2 cellular contexts compared by ENCODE assay signal in genomic region chr6:3752538-3753227, GRCh38.
TF ChIP-seq lines count a peak whose summit lies in the region.

No MANE protein-coding gene starts in this region.

TF ChIP-seq in endothelial cell of umbilical vein, 7 proteins besides CTCF, POLR2A, EP300 and RAD21:
- TF ChIP-seq, protein P1, sequence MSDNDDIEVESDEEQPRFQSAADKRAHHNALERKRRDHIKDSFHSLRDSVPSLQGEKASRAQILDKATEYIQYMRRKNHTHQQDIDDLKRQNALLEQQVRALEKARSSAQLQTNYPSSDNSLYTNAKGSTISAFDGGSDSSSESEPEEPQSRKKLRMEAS (IDR thresholded peaks at IDR 0.05; ENCODE audit: insufficient read depth, insufficient read length) = no peak
- TF ChIP-seq POLR2AphosphoS5 (IDR thresholded peaks at IDR 0.05; ENCODE audit: insufficient read depth, low read depth, low read length) = no peak
- no peak for TF ChIP-seq EZH2 (IDR thresholded peaks at IDR 0.05; ENCODE audit: borderline replicate concordance, low read depth, low read length, severe bottlenecking)
- TF ChIP-seq JUN (IDR thresholded peaks at IDR 0.05; ENCODE audit: borderline replicate concordance, insufficient read depth, insufficient read length, low read depth) = no peak
- TF ChIP-seq FOS (IDR thresholded peaks at IDR 0.05; ENCODE audit: borderline replicate concordance, insufficient read depth, low read length) = no peak
- no peak for TF ChIP-seq GATA2 (IDR thresholded peaks at IDR 0.05; ENCODE audit: insufficient read depth, insufficient read length, low read depth, low read length)
- no peak for TF ChIP-seq MYC (IDR thresholded peaks at IDR 0.05; ENCODE audit: low read depth, low read length)

TF ChIP-seq in neural cell, 6 proteins besides CTCF, POLR2A, EP300 and RAD21 (continued from another document):
- TF ChIP-seq EZH2 (IDR thresholded peaks at IDR 0.05; ENCODE audit: borderline replicate concordance, insufficient read depth, low read length, poor library complexity, severe bottlenecking) = no peak
- no peak for TF ChIP-seq TAF1 (IDR thresholded peaks at IDR 0.05; ENCODE audit: low read depth)
- TF ChIP-seq, protein P2, sequence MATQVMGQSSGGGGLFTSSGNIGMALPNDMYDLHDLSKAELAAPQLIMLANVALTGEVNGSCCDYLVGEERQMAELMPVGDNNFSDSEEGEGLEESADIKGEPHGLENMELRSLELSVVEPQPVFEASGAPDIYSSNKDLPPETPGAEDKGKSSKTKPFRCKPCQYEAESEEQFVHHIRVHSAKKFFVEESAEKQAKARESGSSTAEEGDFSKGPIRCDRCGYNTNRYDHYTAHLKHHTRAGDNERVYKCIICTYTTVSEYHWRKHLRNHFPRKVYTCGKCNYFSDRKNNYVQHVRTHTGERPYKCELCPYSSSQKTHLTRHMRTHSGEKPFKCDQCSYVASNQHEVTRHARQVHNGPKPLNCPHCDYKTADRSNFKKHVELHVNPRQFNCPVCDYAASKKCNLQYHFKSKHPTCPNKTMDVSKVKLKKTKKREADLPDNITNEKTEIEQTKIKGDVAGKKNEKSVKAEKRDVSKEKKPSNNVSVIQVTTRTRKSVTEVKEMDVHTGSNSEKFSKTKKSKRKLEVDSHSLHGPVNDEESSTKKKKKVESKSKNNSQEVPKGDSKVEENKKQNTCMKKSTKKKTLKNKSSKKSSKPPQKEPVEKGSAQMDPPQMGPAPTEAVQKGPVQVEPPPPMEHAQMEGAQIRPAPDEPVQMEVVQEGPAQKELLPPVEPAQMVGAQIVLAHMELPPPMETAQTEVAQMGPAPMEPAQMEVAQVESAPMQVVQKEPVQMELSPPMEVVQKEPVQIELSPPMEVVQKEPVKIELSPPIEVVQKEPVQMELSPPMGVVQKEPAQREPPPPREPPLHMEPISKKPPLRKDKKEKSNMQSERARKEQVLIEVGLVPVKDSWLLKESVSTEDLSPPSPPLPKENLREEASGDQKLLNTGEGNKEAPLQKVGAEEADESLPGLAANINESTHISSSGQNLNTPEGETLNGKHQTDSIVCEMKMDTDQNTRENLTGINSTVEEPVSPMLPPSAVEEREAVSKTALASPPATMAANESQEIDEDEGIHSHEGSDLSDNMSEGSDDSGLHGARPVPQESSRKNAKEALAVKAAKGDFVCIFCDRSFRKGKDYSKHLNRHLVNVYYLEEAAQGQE (IDR thresholded peaks at IDR 0.05; ENCODE audit: borderline replicate concordance) = no peak
- TF ChIP-seq MXI1 (conservative IDR thresholded peaks at IDR 0.05; ENCODE audit: poor library complexity, severe bottlenecking) = no peak
TF ChIP-seq in neural cell: peak in this region for 0.
